ENCODE assay signal across 28 cellular contexts in genomic region chr14:64604854-64605253, GRCh38. TPM values are rescaled to one million over a fixed set of nuclear protein-coding genes. Genes with fewer than 3 reads are reported as not detected.
DNase-seq lines count a peak whose midpoint lies in the region; ATAC-seq and TF ChIP-seq lines count a peak whose summit lies in the region.
"Had no signal": no experiment of that assay in that cellular context is flagged by ENCODE, and none has a peak within 500 bp of the region (broad histone marks: within the 10 kb centered on the region; RNA-seq: fewer than 3 reads in every experiment).

No MANE protein-coding gene starts in this region.

- H3K27me3 ChIP-seq in neural cell (ENCODE audit: insufficient read depth, low read depth, low read length): no peaks in the 10 kb centered on the region
- H3K27me3 ChIP-seq: colonic mucosa, right atrium auricular region, vagina had no signal

- TF ChIP-seq CTCF in RWPE1 (conservative IDR thresholded peaks at IDR 0.05; ENCODE audit: low read depth) (no peak), neural cell (IDR thresholded peaks at IDR 0.05; ENCODE audit: poor library complexity, severe bottlenecking) (no peak)

- POLR2A ChIA-PET in RWPE1 (lab: Yijun Ruan, JAX; ENCODE audit: low non-redundant PET): no interaction called here

- DNase-seq in HPDE6-E6E7 (ENCODE audit: extremely low spot score): peak; percentile 58
- DNase-seq in NCI-H146 (lab: John Stamatoyannopoulos, UW): peak; percentile 70
- DNase-seq in RWPE1 (ENCODE audit: low spot score): peak; percentile 44
- DNase-seq in T-helper 17 cell: no peak
- DNase-seq in DMS 273 treated with DMSO at 0.1 percent for 48 hours (lab: John Stamatoyannopoulos, UW): no peak
- DNase-seq: activated CD4-positive, alpha-beta T cell treated with anti-CD3 and anti-CD28 coated beads for 48 hours; activated naive CD4-positive, alpha-beta T cell treated with anti-CD3 and anti-CD28 coated beads for 36 hours; activated T-cell treated with anti-CD3 and anti-CD28 coated beads, Interleukin-2, amount 50 U/mL, for 72 hours; colonic mucosa; effector memory CD8-positive, alpha-beta T cell; esophagus squamous epithelium; hippocampal formation; immature natural killer cell; left ventricle myocardium inferior; naive thymus-derived CD4-positive, alpha-beta T cell; NCI-H1092 treated with DMSO at 0.1 percent for 48 hours; NCI-H226; stimulated activated CD4-positive, alpha-beta T cell treated with anti-CD3 and anti-CD28 coated beads, Interleukin-4, amount 100 ng/mL, for 24 hours; stimulated activated naive B cell treated with anti-CD40 and anti-IgM and Interleukin-4, amounts not matched to agents 10 μg/mL and 1 μg/mL and 100 μg/mL, for 72 hours had no signal

- H3K4me3 ChIP-seq in neural cell (ENCODE audit: low read length): no peak overlapping the region
- H3K4me3 ChIP-seq: colonic mucosa, esophagus squamous epithelium, gastroesophageal sphincter, left ventricle myocardium inferior, right atrium auricular region, thoracic aorta, vagina had no signal

- H3K79me2 ChIP-seq in neural cell (replicated peaks; ENCODE audit: insufficient read depth, low read length): no peaks in the 10 kb centered on the region

- no peaks in the 10 kb centered on the region for H4K20me1 ChIP-seq in neural cell (ENCODE audit: insufficient read depth)

- TF ChIP-seq EP300 in neural cell (conservative IDR thresholded peaks at IDR 0.05; ENCODE audit: poor library complexity, severe bottlenecking): peak; percentile 50

- H3F3A ChIP-seq in neural cell (ENCODE audit: insufficient read depth, low read length, poor library complexity, severe bottlenecking): no peaks in the 10 kb centered on the region

- peaks cover 3% of the 10 kb centered on the region for H3K36me3 Mint-ChIP-seq in T-helper 17 cell (ENCODE audit: low read depth)
- H3K36me3 Mint-ChIP-seq: CD14-positive monocyte; immature natural killer cell; mesothelial cell of epicardium; naive thymus-derived CD4-positive, alpha-beta T cell; stimulated activated naive B cell treated with anti-CD40 and anti-IgM and Interleukin-4, amounts not matched to agents 10 μg/mL and 1 μg/mL and 100 μg/mL, for 72 hours had no signal

- no peak overlapping the region for H3K27ac Mint-ChIP-seq in T-helper 17 cell
- H3K27ac Mint-ChIP-seq: activated naive CD4-positive, alpha-beta T cell treated with anti-CD3 and anti-CD28 coated beads for 36 hours; activated T-cell treated with anti-CD3 and anti-CD28 coated beads, Interleukin-2, amount 50 U/mL, for 72 hours; CD14-positive monocyte; effector memory CD8-positive, alpha-beta T cell; immature natural killer cell; mesothelial cell of epicardium; naive thymus-derived CD4-positive, alpha-beta T cell; stimulated activated naive B cell treated with anti-CD40 and anti-IgM and Interleukin-4, amounts not matched to agents 10 μg/mL and 1 μg/mL and 100 μg/mL, for 72 hours had no signal

- H3K4me1 Mint-ChIP-seq in T-helper 17 cell: no peaks in the 10 kb centered on the region
- H3K4me1 Mint-ChIP-seq: immature natural killer cell; naive thymus-derived CD4-positive, alpha-beta T cell; stimulated activated naive B cell treated with anti-CD40 and anti-IgM and Interleukin-4, amounts not matched to agents 10 μg/mL and 1 μg/mL and 100 μg/mL, for 72 hours had no signal

- H3K9me3 ChIP-seq in neural cell (ENCODE audit: low read length) (no peaks in the 10 kb centered on the region), T-helper 17 cell (ENCODE audit: control insufficient read depth, low read length, poor library complexity, severe bottlenecking) (no peaks in the 10 kb centered on the region)
- H3K9me3 ChIP-seq: colonic mucosa, esophagus squamous epithelium, gastroesophageal sphincter, left ventricle myocardium inferior, right atrium auricular region, thoracic aorta, vagina had no signal

- H3K4me2 ChIP-seq in neural cell (ENCODE audit: low read length): no peak overlapping the region

- peak overlapping the region; percentile 14 for H3K9ac ChIP-seq in neural cell (ENCODE audit: low read length)

- H2AFZ ChIP-seq in neural cell (ENCODE audit: low read depth, low read length): peak overlapping the region; percentile 19

- peak overlapping the region; percentile 85 for H3K27ac ChIP-seq in RWPE1
- H3K27ac ChIP-seq in neural cell (ENCODE audit: low read length): peak overlapping the region; percentile 61
- H3K27ac ChIP-seq: colonic mucosa, gastroesophageal sphincter, left ventricle myocardium inferior, right atrium auricular region, thoracic aorta, vagina had no signal

- ATAC-seq in HG03442 (IDR thresholded peaks at IDR 0.05; ENCODE audit: unreplicated experiment): no peak
- ATAC-seq in T-helper 17 cell: no peak
- ATAC-seq: activated T-cell treated with anti-CD3 and anti-CD28 coated beads, Interleukin-2, amount 50 U/mL, for 72 hours; effector memory CD8-positive, alpha-beta T cell; gastroesophageal sphincter; naive thymus-derived CD4-positive, alpha-beta T cell; stimulated activated naive B cell treated with anti-CD40 and anti-IgM and Interleukin-4, amounts not matched to agents 10 μg/mL and 1 μg/mL and 100 μg/mL, for 72 hours had no signal

- TF ChIP-seq RAD21 in neural cell (conservative IDR thresholded peaks at IDR 0.05): no peak

- CTCF ChIA-PET in RWPE1 (lab: Yijun Ruan, JAX): interaction anchor here (0.6 to 0.7 kb wide), 2 partner anchors 183 to 788 kb away, joined by 4 to 9 read pairs; no protein-coding TSS in a partner anchor

- H3K27me3 Mint-ChIP-seq in T-helper 17 cell: peaks cover 41% of the 10 kb centered on the region

- H3K36me3 ChIP-seq in neural cell (ENCODE audit: insufficient read depth, low read length): no peaks in the 10 kb centered on the region
- H3K36me3 ChIP-seq: colonic mucosa, esophagus squamous epithelium, gastroesophageal sphincter, left ventricle myocardium inferior, right atrium auricular region, thoracic aorta, vagina had no signal

- no peak overlapping the region for H3K4me3 Mint-ChIP-seq in T-helper 17 cell
- H3K4me3 Mint-ChIP-seq: activated naive CD4-positive, alpha-beta T cell treated with anti-CD3 and anti-CD28 coated beads for 36 hours; activated T-cell treated with anti-CD3 and anti-CD28 coated beads, Interleukin-2, amount 50 U/mL, for 72 hours; CD14-positive monocyte; effector memory CD8-positive, alpha-beta T cell; immature natural killer cell; mesothelial cell of epicardium; naive thymus-derived CD4-positive, alpha-beta T cell; stimulated activated naive B cell treated with anti-CD40 and anti-IgM and Interleukin-4, amounts not matched to agents 10 μg/mL and 1 μg/mL and 100 μg/mL, for 72 hours had no signal

- H3K9me2 ChIP-seq in neural cell (ENCODE audit: insufficient read depth, low read length): no peaks in the 10 kb centered on the region

TF ChIP-seq in neural cell, 6 proteins besides CTCF, POLR2A, EP300 and RAD21:
- TF ChIP-seq TAF1 (IDR thresholded peaks at IDR 0.05; ENCODE audit: low read depth) (no peak), REST (IDR thresholded peaks at IDR 0.05; ENCODE audit: borderline replicate concordance) (no peak), MXI1 (conservative IDR thresholded peaks at IDR 0.05; ENCODE audit: poor library complexity, severe bottlenecking) (peak; percentile 43), SMC3 (conservative IDR thresholded peaks at IDR 0.05; ENCODE audit: poor library complexity) (no peak), POLR2AphosphoS5 (IDR thresholded peaks at IDR 0.05) (peak; percentile 30), EZH2 (IDR thresholded peaks at IDR 0.05; ENCODE audit: borderline replicate concordance, insufficient read depth, low read length, poor library complexity, severe bottlenecking) (no peak)

RNA-seq across cellular contexts. Expression of gene PPP1R36, which starts 55.1 kb away (rescaled TPM):
- not detected in 2 replicates for polyA plus RNA-seq in neural cell
- polyA minus RNA-seq in neural cell: not detected in 2 replicates
- total RNA-seq in T-helper 17 cell: not detected
- total RNA-seq: activated naive CD4-positive, alpha-beta T cell treated with anti-CD3 and anti-CD28 coated beads for 36 hours; T-helper 1 cell treated with Interleukin-12 subunit alpha and Interleukin-12 subunit beta and Interleukin-4 antibody, amounts not matched to agents 30 ng/mL and 1 ng/mL, for 36 hours; thoracic aorta; vagina had no signal

Comparison
In these comparisons a context has a peak if more than half of its experiments do, and no peak if none do; other contexts are left out.
1. DNase-seq: peak in HPDE6-E6E7 (single experiment), NCI-H146 (single experiment) and RWPE1 (single experiment); none in T-helper 17 cell (0 of 3) and DMS 273 treated with DMSO at 0.1 percent for 48 hours (single experiment).